10 cellular contexts compared by ENCODE assay signal in the genomic region with DNA sequence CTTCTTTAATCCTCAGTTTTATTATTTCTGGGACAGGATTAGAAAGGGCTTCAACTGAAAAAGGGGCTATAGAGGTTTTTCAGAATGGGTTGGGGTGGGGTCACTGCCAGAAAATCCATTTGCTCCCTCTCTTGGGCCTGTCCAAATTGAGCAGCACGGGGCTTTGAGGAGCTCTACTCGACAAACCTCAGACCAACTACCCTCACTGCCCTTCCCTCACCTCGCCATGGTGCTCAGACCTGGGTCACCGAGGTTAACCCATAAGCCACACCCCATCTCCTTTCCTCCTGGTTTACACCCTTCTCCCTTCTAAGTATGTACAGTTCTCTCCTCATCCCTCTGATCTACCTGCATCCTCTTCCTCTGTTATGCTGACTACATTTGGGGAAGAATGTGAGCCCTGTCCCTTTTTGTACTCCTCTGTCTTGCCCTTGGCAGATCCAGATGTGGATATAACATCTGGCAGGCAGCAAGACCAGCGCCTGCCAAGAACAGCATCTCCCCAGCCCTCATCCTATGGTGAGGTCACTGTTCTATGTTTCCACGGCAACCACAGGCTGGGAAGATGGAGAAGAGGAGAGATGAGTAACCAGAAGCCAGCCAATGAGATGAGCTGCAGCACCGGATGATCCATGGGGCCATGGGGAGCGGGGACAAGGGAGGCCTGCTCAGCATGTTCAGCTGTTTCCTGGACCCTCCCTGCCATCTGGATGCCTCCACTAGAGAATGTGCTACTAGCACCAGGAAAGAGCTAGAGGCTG.
A peak's percentile ranks its signal among the peaks of the same experiment; 100 is the strongest.
DNase-seq lines count a peak whose midpoint lies in the region; ATAC-seq and TF ChIP-seq lines count a peak whose summit lies in the region.
"Had no signal": no experiment of that assay in that cellular context is flagged by ENCODE, and none has a peak within 500 bp of the region (broad histone marks: within the 10 kb centered on the region; RNA-seq: fewer than 3 reads in every experiment).

No MANE protein-coding gene starts in this region.

- DNase-seq in NCI-H1436 (lab: John Stamatoyannopoulos, UW) (peak; percentile 25), NCI-H1436 treated with DMSO at 0.1 percent for 48 hours (lab: John Stamatoyannopoulos, UW) (no peak), glomerular visceral epithelial cell (ENCODE audit: extremely low spot score) (peak; percentile 90), stromal cell of bone marrow (ENCODE audit: low read depth) (peak; percentile 96), NCI-H1092 treated with DMSO at 0.1 percent for 48 hours (lab: John Stamatoyannopoulos, UW) (no peak)
- DNase-seq in stimulated activated CD4-positive, alpha-beta T cell treated with anti-CD3 and anti-CD28 coated beads, Interleukin-4, amount 100 ng/mL, for 1 hour: no peak
- DNase-seq: 8988T had no signal

- ATAC-seq in SK-N-SH treated with all-trans-retinoic acid at 6 μM for 48 hours: peak; percentile 62
- ATAC-seq in HG03469 (IDR thresholded peaks at IDR 0.05; ENCODE audit: unreplicated experiment): no peak
- ATAC-seq: right cardiac atrium had no signal

TF ChIP-seq in SK-N-SH treated with all-trans-retinoic acid at 6 μM for 48 hours, 23 proteins besides CTCF, POLR2A, EP300 and RAD21:
- TF ChIP-seq TOX (CRISPR knock-in tag; IDR thresholded peaks at IDR 0.05; ENCODE audit: borderline replicate concordance): no peak
- peak; percentile 30; the same call in 1 of the 2 replicates for TF ChIP-seq TCF4 (CRISPR knock-in tag; IDR thresholded peaks at IDR 0.05; ENCODE audit: borderline replicate concordance)
- TF ChIP-seq ZNF8 (CRISPR knock-in tag; IDR thresholded peaks at IDR 0.05): no peak

Comparison
In these comparisons a context has a peak if more than half of its experiments do, and no peak if none do; other contexts are left out.
1. DNase-seq: peak in NCI-H1436 (single experiment), glomerular visceral epithelial cell (single experiment) and stromal cell of bone marrow (single experiment); none in NCI-H1436 treated with DMSO at 0.1 percent for 48 hours (single experiment), stimulated activated CD4-positive, alpha-beta T cell treated with anti-CD3 and anti-CD28 coated beads, Interleukin-4, amount 100 ng/mL, for 1 hour (single experiment) and NCI-H1092 treated with DMSO at 0.1 percent for 48 hours (single experiment).